Comparison of ENCODE assay signal across 1 cellular context in genomic region chr14:61196792-61197191, GRCh38.
TF ChIP-seq lines count a peak whose summit lies in the region.

No MANE protein-coding gene starts in this region.

TF ChIP-seq in GM23338, 12 proteins besides CTCF, POLR2A, EP300 and RAD21 (continued from another document):
- TF ChIP-seq REST (IDR thresholded peaks at IDR 0.05; ENCODE audit: unreplicated experiment) = no peak
